In genomic region chr6:22596011-22596410, GRCh38 we compare ENCODE assay signal across 22 cellular contexts. TPM values are rescaled to one million over a fixed set of nuclear protein-coding genes. Genes with fewer than 3 reads are reported as not detected.
"Had no signal": no experiment of that assay in that cellular context is flagged by ENCODE, and none has a peak within 500 bp of the region (broad histone marks: within the 10 kb centered on the region; RNA-seq: fewer than 3 reads in every experiment).

No MANE protein-coding gene starts in this region.

- H3K27ac Mint-ChIP-seq: activated naive CD4-positive, alpha-beta T cell treated with anti-CD3 and anti-CD28 coated beads for 36 hours; activated naive CD8-positive, alpha-beta T cell treated with anti-CD3 and anti-CD28 coated beads, Interleukin-2, amount 50 U/mL, for 24 hours; activated T-helper 17 cell treated with anti-CD3 and anti-CD28 coated beads, Interleukin-2, amount 50 U/mL, for 72 hours; T-cell had no signal

- H3K27me3 ChIP-seq: esophagus muscularis mucosa, spleen had no signal

- H3K4me3 ChIP-seq: esophagus muscularis mucosa, psoas muscle, spleen, thoracic aorta had no signal

- H3K27ac ChIP-seq: esophagus muscularis mucosa, psoas muscle, spleen, thoracic aorta had no signal

- DNase-seq: activated CD4-positive, alpha-beta T cell treated with anti-CD3 and anti-CD28 coated beads for 1 hour; activated CD4-positive, alpha-beta T cell treated with anti-CD3 and anti-CD28 coated beads, Interleukin-2, amount 50 U/mL, for 48 hours; activated naive CD4-positive, alpha-beta T cell treated with anti-CD3 and anti-CD28 coated beads for 36 hours; activated naive CD8-positive, alpha-beta T cell treated with anti-CD3 and anti-CD28 coated beads, Interleukin-2, amount 50 U/mL, for 24 hours; caudate nucleus; hippocampal formation; psoas muscle; spleen; stimulated activated CD4-positive, alpha-beta T cell treated with anti-CD3 and anti-CD28 coated beads, Interleukin-1b, Interleukin-23, amount 100 ng/mL, for 48 hours; T-cell; T-helper 9 cell had no signal

- ATAC-seq: activated naive CD8-positive, alpha-beta T cell treated with anti-CD3 and anti-CD28 coated beads, Interleukin-2, amount 50 U/mL, for 24 hours; activated T-helper 17 cell treated with anti-CD3 and anti-CD28 coated beads, Interleukin-2, amount 50 U/mL, for 72 hours; psoas muscle; sciatic nerve; T-cell had no signal

- H3K36me3 Mint-ChIP-seq: T-cell had no signal

- H3K4me1 ChIP-seq: psoas muscle, spleen had no signal

- H3K36me3 ChIP-seq: esophagus muscularis mucosa, spleen, thoracic aorta had no signal

- H3K27me3 Mint-ChIP-seq: activated naive CD8-positive, alpha-beta T cell treated with anti-CD3 and anti-CD28 coated beads, Interleukin-2, amount 50 U/mL, for 24 hours; activated T-helper 17 cell treated with anti-CD3 and anti-CD28 coated beads, Interleukin-2, amount 50 U/mL, for 72 hours had no signal

- H3K9me3 Mint-ChIP-seq: activated naive CD8-positive, alpha-beta T cell treated with anti-CD3 and anti-CD28 coated beads, Interleukin-2, amount 50 U/mL, for 24 hours had no signal

- H3K4me1 Mint-ChIP-seq: activated naive CD8-positive, alpha-beta T cell treated with anti-CD3 and anti-CD28 coated beads, Interleukin-2, amount 50 U/mL, for 24 hours; activated T-helper 17 cell treated with anti-CD3 and anti-CD28 coated beads, Interleukin-2, amount 50 U/mL, for 72 hours; T-cell had no signal

- H3K4me3 Mint-ChIP-seq: activated naive CD4-positive, alpha-beta T cell treated with anti-CD3 and anti-CD28 coated beads for 36 hours; activated naive CD8-positive, alpha-beta T cell treated with anti-CD3 and anti-CD28 coated beads, Interleukin-2, amount 50 U/mL, for 24 hours; activated T-helper 17 cell treated with anti-CD3 and anti-CD28 coated beads, Interleukin-2, amount 50 U/mL, for 72 hours; nephron; T-cell had no signal

- H3K9me3 ChIP-seq: esophagus muscularis mucosa, psoas muscle, thoracic aorta had no signal

- FAIRE-seq: colon had no signal

RNA-seq across cellular contexts. Expression of gene HDGFL1, which starts 26.6 kb away (rescaled TPM):
- total RNA-seq: activated naive CD4-positive, alpha-beta T cell treated with anti-CD3 and anti-CD28 coated beads for 36 hours; activated T-helper 17 cell treated with anti-CD3 and anti-CD28 coated beads, Interleukin-2, amount 50 U/mL, for 72 hours; esophagus muscularis mucosa; glomerular endothelial cell; lower leg skin; mesenteric fat pad; omental fat pad; psoas muscle; sciatic nerve; spleen; T-cell; thoracic aorta; ureter had no signal
- polyA plus RNA-seq: psoas muscle, spleen had no signal
